In the genomic region with DNA sequence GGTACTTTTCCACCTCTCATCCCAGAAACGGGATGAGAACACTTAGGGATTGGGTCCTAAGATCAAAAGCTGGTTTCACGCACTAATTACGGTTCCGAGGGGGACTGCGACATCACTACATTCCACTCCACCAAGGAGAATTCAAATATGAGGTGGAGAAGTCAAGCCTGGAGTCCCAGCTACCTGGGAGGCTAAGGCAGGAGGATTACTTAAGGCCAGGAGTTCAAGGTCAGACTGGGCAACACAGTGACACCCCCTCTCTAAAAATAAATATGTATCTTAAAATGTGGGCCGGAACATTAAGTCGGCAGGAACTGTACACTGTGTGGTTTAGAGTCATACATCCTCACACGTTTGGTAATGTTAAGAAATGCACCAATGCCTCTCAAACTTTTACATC, we compare ENCODE assay signal across 12 cellular contexts. TPM values are rescaled to one million over a fixed set of nuclear protein-coding genes. Genes with fewer than 3 reads are reported as not detected.
DNase-seq lines count a peak whose midpoint lies in the region; ATAC-seq, FAIRE-seq and TF ChIP-seq lines count a peak whose summit lies in the region.
"Had no signal": no experiment of that assay in that cellular context is flagged by ENCODE, and none has a peak within 500 bp of the region (broad histone marks: within the 10 kb centered on the region; RNA-seq: fewer than 3 reads in every experiment).

No MANE protein-coding gene starts in this region.

- CTCF ChIA-PET in activated naive CD4-positive, alpha-beta T cell treated with anti-CD3 and anti-CD28 coated beads for 36 hours (lab: Charles Lee), result interaction anchor here (0.6 kb wide), 1 partner anchor 70 kb away, joined by 4 read pairs; no protein-coding TSS in a partner anchor
- CTCF ChIA-PET in activated CD8-positive, alpha-beta T cell treated with anti-CD3 and anti-CD28 coated beads for 36 hours (lab: Charles Lee), result interaction anchor here (1.0 to 1.8 kb wide), 3 partner anchors 20 to 88 kb away, joined by 3 to 5 read pairs (median 3); no protein-coding TSS in a partner anchor

- no peaks in the 10 kb centered on the region for H3K9me3 Mint-ChIP-seq in activated naive CD4-positive, alpha-beta T cell treated with anti-CD3 and anti-CD28 coated beads for 36 hours
- no peaks in the 10 kb centered on the region for H3K9me3 Mint-ChIP-seq in activated CD8-positive, alpha-beta T cell treated with anti-CD3 and anti-CD28 coated beads for 36 hours

- no peak for TF ChIP-seq CTCF in activated CD8-positive, alpha-beta T cell treated with anti-CD3 and anti-CD28 coated beads for 36 hours (IDR thresholded peaks at IDR 0.05)
- no peak for TF ChIP-seq CTCF in hepatocyte (IDR thresholded peaks at IDR 0.05; ENCODE audit: poor library complexity)

- H3K9me3 ChIP-seq in hepatocyte (ENCODE audit: low read depth) (no peaks in the 10 kb centered on the region), subcutaneous abdominal adipose tissue (ENCODE audit: control insufficient read depth in 5 of 5, low read length in 5 of 5) (no peaks in the 10 kb centered on the region)
- H3K9me3 ChIP-seq: SJCRH30, uterus had no signal

- no peak for DNase-seq in activated naive CD4-positive, alpha-beta T cell treated with anti-CD3 and anti-CD28 coated beads for 36 hours
- no peak for DNase-seq in activated naive CD4-positive, alpha-beta T cell treated with anti-CD3 and anti-CD28 coated beads, Interleukin-2, amount 50 U/mL, for 16 hours
- no peak for DNase-seq in activated CD8-positive, alpha-beta T cell treated with anti-CD3 and anti-CD28 coated beads for 36 hours
- DNase-seq in hepatocyte (ENCODE audit: low spot score) (no peak), HTR-8/SVneo (ENCODE audit: insufficient read length, low spot score) (no peak), cerebellum (ENCODE audit: low spot score) (no peak)
- DNase-seq: NCI-H2081; stimulated activated CD4-positive, alpha-beta T cell treated with anti-CD3 and anti-CD28 coated beads, Interleukin-4, amount 100 ng/mL, for 4 hours; uterus had no signal

- no peak overlapping the region for H2AFZ ChIP-seq in hepatocyte

- H3K4me3 ChIP-seq in hepatocyte (no peak overlapping the region), subcutaneous abdominal adipose tissue (ENCODE audit: low read depth in 1 of 5, low read length in 5 of 5) (peak overlapping the region in 3 of 5 donors; percentile 83 to 88 (median 86))

- no peak for ATAC-seq in activated CD8-positive, alpha-beta T cell treated with anti-CD3 and anti-CD28 coated beads for 36 hours
- ATAC-seq in GM21529 (IDR thresholded peaks at IDR 0.05; ENCODE audit: unreplicated experiment), result no peak

- H3K27me3 ChIP-seq in hepatocyte (no peaks in the 10 kb centered on the region), subcutaneous abdominal adipose tissue (ENCODE audit: control insufficient read depth in 5 of 5, insufficient read depth in 4 of 5, low read length in 5 of 5) (no peaks in the 10 kb centered on the region)
- H3K27me3 ChIP-seq: SJCRH30, uterus had no signal

- H3K79me2 ChIP-seq in hepatocyte, result peaks cover 60% of the 10 kb centered on the region

- H3K9me2 ChIP-seq in hepatocyte (replicated peaks; ENCODE audit: insufficient read depth), result no peaks in the 10 kb centered on the region

- WGBS in hepatocyte (ENCODE audit: low lambda C conversion rate, missing lambda C conversion rate), result 83% methylated on average over 8 of the region's 8 CpGs

- H3K27ac ChIP-seq in hepatocyte (peak overlapping the region; percentile 98), subcutaneous abdominal adipose tissue (ENCODE audit: low read depth, low read length) (peak overlapping the region; percentile 77)

- H3K4me2 ChIP-seq in hepatocyte, result peak overlapping the region; percentile 94

- peaks cover 6% of the 10 kb centered on the region for H4K20me1 ChIP-seq in hepatocyte (ENCODE audit: insufficient read depth, poor library complexity, severe bottlenecking)

- H3K36me3 Mint-ChIP-seq in activated naive CD4-positive, alpha-beta T cell treated with anti-CD3 and anti-CD28 coated beads for 36 hours (ENCODE audit: low read depth), result peaks cover 9% of the 10 kb centered on the region
- no peaks in the 10 kb centered on the region for H3K36me3 Mint-ChIP-seq in activated CD8-positive, alpha-beta T cell treated with anti-CD3 and anti-CD28 coated beads for 36 hours (ENCODE audit: low read depth)

- no peaks in the 10 kb centered on the region for H3K36me3 ChIP-seq in hepatocyte (replicated peaks; ENCODE audit: insufficient read depth, low read depth)
- peaks cover 0 to 33% (median 21%) of the 10 kb centered on the region in 5 donors for H3K36me3 ChIP-seq in subcutaneous abdominal adipose tissue (ENCODE audit: control insufficient read depth in 5 of 5, insufficient read depth in 5 of 5, low read length in 5 of 5)
- H3K36me3 ChIP-seq: uterus had no signal

- peak overlapping the region in 3 of 5 donors; percentile 13 to 92 (median 58) for H3K9ac ChIP-seq in subcutaneous abdominal adipose tissue (ENCODE audit: low read length in 5 of 5)

- no peak for FAIRE-seq in HTR-8/SVneo (lab: Jason Lieb, UNC)

- H3K27ac Mint-ChIP-seq in activated naive CD4-positive, alpha-beta T cell treated with anti-CD3 and anti-CD28 coated beads for 36 hours, result no peak overlapping the region
- no peak overlapping the region for H3K27ac Mint-ChIP-seq in activated CD8-positive, alpha-beta T cell treated with anti-CD3 and anti-CD28 coated beads for 36 hours

- POLR2A ChIA-PET in activated CD8-positive, alpha-beta T cell treated with anti-CD3 and anti-CD28 coated beads for 36 hours (lab: Charles Lee), result no interaction called here

- H3K4me1 ChIP-seq in hepatocyte (ENCODE audit: insufficient read depth) (peaks cover 18% of the 10 kb centered on the region), subcutaneous abdominal adipose tissue (ENCODE audit: control insufficient read depth in 5 of 5, insufficient read depth in 5 of 5, low read length in 5 of 5) (peaks cover 1 to 34% (median 31%) of the 10 kb centered on the region in 5 donors)
- H3K4me1 ChIP-seq: SJCRH30 had no signal

- peaks cover 27% of the 10 kb centered on the region for H3K4me1 Mint-ChIP-seq in activated naive CD4-positive, alpha-beta T cell treated with anti-CD3 and anti-CD28 coated beads for 36 hours (ENCODE audit: low read depth)
- H3K4me1 Mint-ChIP-seq in activated CD8-positive, alpha-beta T cell treated with anti-CD3 and anti-CD28 coated beads for 36 hours (ENCODE audit: low read depth), result peaks cover 30% of the 10 kb centered on the region

- intact Hi-C loops in activated naive CD4-positive, alpha-beta T cell treated with anti-CD3 and anti-CD28 coated beads for 36 hours (cut with micrococcal nuclease), result no loop called here
- intact Hi-C loops in activated CD8-positive, alpha-beta T cell treated with anti-CD3 and anti-CD28 coated beads for 36 hours (cut with micrococcal nuclease), result no loop called here

- peak overlapping the region; percentile 15 for H3K4me3 Mint-ChIP-seq in activated naive CD4-positive, alpha-beta T cell treated with anti-CD3 and anti-CD28 coated beads for 36 hours
- peak overlapping the region; percentile 92 for H3K4me3 Mint-ChIP-seq in activated CD8-positive, alpha-beta T cell treated with anti-CD3 and anti-CD28 coated beads for 36 hours

- no peaks in the 10 kb centered on the region for H3K27me3 Mint-ChIP-seq in activated naive CD4-positive, alpha-beta T cell treated with anti-CD3 and anti-CD28 coated beads for 36 hours (ENCODE audit: low read depth)
- H3K27me3 Mint-ChIP-seq in activated CD8-positive, alpha-beta T cell treated with anti-CD3 and anti-CD28 coated beads for 36 hours, result no peaks in the 10 kb centered on the region

RNA-seq across cellular contexts. Expression of a gene that starts 1.6 kb away (rescaled TPM):
- total RNA-seq in activated naive CD4-positive, alpha-beta T cell treated with anti-CD3 and anti-CD28 coated beads for 36 hours, result 10 to 100 TPM; 33.3 to 34.4 TPM
- 10 to 100 TPM; 29.8 to 34.6 TPM for total RNA-seq in activated CD8-positive, alpha-beta T cell treated with anti-CD3 and anti-CD28 coated beads for 36 hours
- total RNA-seq in hepatocyte (76.4 and 79.9 TPM in 2 replicates), cerebellum (50.3 TPM)
- polyA plus RNA-seq in hepatocyte, result 37.6 and 59.2 TPM in 2 replicates

RNA-seq across cellular contexts. Expression of a gene that starts 1.8 kb away (rescaled TPM):
- 10 to 100 TPM; 13.3 to 15.5 TPM for total RNA-seq in activated naive CD4-positive, alpha-beta T cell treated with anti-CD3 and anti-CD28 coated beads for 36 hours
- 10 to 100 TPM; 12.4 to 13.3 TPM for total RNA-seq in activated CD8-positive, alpha-beta T cell treated with anti-CD3 and anti-CD28 coated beads for 36 hours
- 29.0 and 33.0 TPM in 2 replicates for total RNA-seq in hepatocyte
- 55.7 and 58.4 TPM in 2 replicates for polyA plus RNA-seq in hepatocyte
- total RNA-seq in cerebellum, result 10.5 TPM

RNA-seq across cellular contexts. Expression of a gene that starts 48.0 kb away (rescaled TPM):
- 10 to 100 TPM; 28.0 to 29.4 TPM for total RNA-seq in activated naive CD4-positive, alpha-beta T cell treated with anti-CD3 and anti-CD28 coated beads for 36 hours
- 10 to 100 TPM; 29.7 to 30.1 TPM for total RNA-seq in activated CD8-positive, alpha-beta T cell treated with anti-CD3 and anti-CD28 coated beads for 36 hours
- total RNA-seq in hepatocyte (15.1 and 17.4 TPM in 2 replicates), cerebellum (12.8 TPM)
- 44.5 and 50.9 TPM in 2 replicates for polyA plus RNA-seq in hepatocyte

RNA-seq across cellular contexts. Expression of a gene that starts 48.4 kb away (rescaled TPM):
- 10 to 100 TPM; 27.8 to 29.6 TPM for total RNA-seq in activated naive CD4-positive, alpha-beta T cell treated with anti-CD3 and anti-CD28 coated beads for 36 hours
- total RNA-seq in activated CD8-positive, alpha-beta T cell treated with anti-CD3 and anti-CD28 coated beads for 36 hours, result 10 to 100 TPM; 31.9 to 33.5 TPM
- total RNA-seq in hepatocyte (38.2 and 40.9 TPM in 2 replicates), cerebellum (33.6 TPM)
- polyA plus RNA-seq in hepatocyte, result 35.2 and 42.8 TPM in 2 replicates
